1 cellular context compared by ENCODE assay signal in the genomic region with DNA sequence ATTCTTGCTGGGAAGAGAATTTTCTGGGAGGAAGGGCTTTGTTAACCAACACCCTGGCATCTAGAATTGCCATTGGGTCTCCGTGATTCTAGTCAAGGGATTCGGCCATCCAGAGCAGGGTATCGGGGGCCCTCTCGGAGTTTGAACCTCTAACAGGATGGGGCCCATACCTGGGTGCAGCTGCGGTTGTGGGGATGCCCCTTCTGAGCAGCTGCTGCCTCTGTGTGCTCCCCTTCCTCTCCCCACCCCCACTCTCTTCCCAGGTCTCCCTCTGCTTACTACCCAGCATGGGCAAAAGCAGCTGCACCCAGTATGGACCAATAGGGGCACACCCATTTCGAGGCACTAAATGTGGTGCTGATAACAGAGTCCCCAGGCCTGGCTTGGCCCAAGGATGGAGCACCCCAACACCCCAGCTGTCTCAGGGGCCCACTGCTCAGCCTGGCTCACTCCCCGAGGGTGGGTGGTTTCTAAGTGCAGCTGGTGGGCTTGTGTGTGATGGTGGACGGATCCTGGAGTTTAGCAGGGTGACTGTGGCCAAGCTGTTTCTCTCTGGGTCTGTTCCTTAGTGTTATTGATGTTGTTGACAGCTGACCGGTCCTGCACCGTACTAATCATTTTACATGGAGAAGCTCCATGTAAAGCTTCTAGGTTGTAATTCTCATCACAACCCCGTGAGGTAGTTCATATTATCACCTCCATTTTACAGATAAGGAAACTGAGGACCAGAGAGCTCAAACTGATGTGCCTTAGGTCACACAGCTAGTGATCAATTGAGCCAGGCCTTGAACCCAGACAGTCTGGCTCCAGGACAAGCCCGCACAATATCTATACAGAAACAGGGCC.
TF ChIP-seq lines count a peak whose summit lies in the region.

No MANE protein-coding gene starts in this region.

TF ChIP-seq in K562, 482 proteins besides CTCF, POLR2A, EP300 and RAD21:
- TF ChIP-seq ZNF830 (CRISPR knock-in tag; IDR thresholded peaks at IDR 0.05) (no peak), FOSL1 (tag; conservative IDR thresholded peaks at IDR 0.05) (no peak), RBM25 (IDR thresholded peaks at IDR 0.05; ENCODE audit: low read depth, low read length, severe bottlenecking) (peak; percentile 17), FOXJ3 (CRISPR knock-in tag; IDR thresholded peaks at IDR 0.05) (no peak)
